Comparison of ENCODE assay signal across 19 cellular contexts in genomic region chr12:99948380-99948779, GRCh38. TPM values are rescaled to one million over a fixed set of nuclear protein-coding genes. Genes with fewer than 3 reads are reported as not detected.
DNase-seq lines count a peak whose midpoint lies in the region; ATAC-seq and TF ChIP-seq lines count a peak whose summit lies in the region.
"Had no signal": no experiment of that assay in that cellular context is flagged by ENCODE, and none has a peak within 500 bp of the region (broad histone marks: within the 10 kb centered on the region; RNA-seq: fewer than 3 reads in every experiment).

No MANE protein-coding gene starts in this region.

- DNase-seq in G401 (ENCODE audit: low spot score) (peak; percentile 55), NCI-H2171 treated with DMSO at 0.1 percent for 48 hours (lab: John Stamatoyannopoulos, UW) (peak; percentile 62), SK-N-DZ (ENCODE audit: low spot score) (peak; percentile 35), DMS153 (lab: John Stamatoyannopoulos, UW) (no peak), transverse colon (no peak)
- DNase-seq: ACHN; Caco-2; CD4-positive, alpha-beta T cell; DMS53; DND-41; EL; GOT3; H7; HFFc6; KBM-7 had no signal

- H3K9me3 ChIP-seq in transverse colon: no peaks in the 10 kb centered on the region
- H3K9me3 ChIP-seq: Caco-2 had no signal

- TF ChIP-seq EP300 in transverse colon (IDR thresholded peaks at IDR 0.05; ENCODE audit: low read depth): no peak

- intact Hi-C loops in transverse colon (cut with DNase I; ENCODE audit: low total_unique reads): no loop called here

- no peak for ATAC-seq in GM18517 (IDR thresholded peaks at IDR 0.05; ENCODE audit: unreplicated experiment)
- ATAC-seq: HCT116 had no signal

- no peaks in the 10 kb centered on the region for H3K4me1 ChIP-seq in transverse colon
- H3K4me1 ChIP-seq: Caco-2 had no signal

- H3K36me3 ChIP-seq in transverse colon: no peaks in the 10 kb centered on the region

- no peaks in the 10 kb centered on the region for H3K27me3 ChIP-seq in transverse colon

- H3K4me3 ChIP-seq in transverse colon: no peak overlapping the region

- in situ Hi-C loops in G401 (cut with HindIII; ENCODE audit: low sequenced_read_pairs): no loop called here
- in situ Hi-C loops in transverse colon (cut with MboI; ENCODE audit: low pct_ligation_motif_present in 1 of 4, low pct_unique_long_range_greater_than_20kb in 1 of 4, low sequenced_read_pairs in 3 of 4): no loop called here

- no peak for TF ChIP-seq CTCF in transverse colon (IDR thresholded peaks at IDR 0.05)

- WGBS in transverse colon (ENCODE audit: low coverage in 1 of 2), 2 donors: 75 to 77% methylated on average over 3 of the region's 3 CpGs

- no peak overlapping the region for H3K27ac ChIP-seq in transverse colon
- H3K27ac ChIP-seq: C4-2B had no signal

- TF ChIP-seq POLR2A in transverse colon (IDR thresholded peaks at IDR 0.05): no peak

RNA-seq across cellular contexts. Expression of gene ANKS1B, which starts 36.4 kb away (rescaled TPM):
- total RNA-seq in G401 (2014; rRNA removed; shearing (Covaris generic)): not detected in 2 replicates
- polyA plus RNA-seq in SK-N-DZ (2014; cell fraction: cytosol; rRNA removed): 5.1 and 8.8 TPM in 2 replicates
- 3.1 and 4.3 TPM in 2 replicates for polyA plus RNA-seq in SK-N-DZ (2014; cell fraction: nucleus; rRNA removed)
- 1 to 10 TPM in 3 of 4 donors, not detected in 1; 1.4 to 6.4 (median 3.5) TPM for total RNA-seq in transverse colon
- polyA plus RNA-seq: IgD-negative memory B cell had no signal

Comparison
In these comparisons a context has a peak if more than half of its experiments do, and no peak if none do; other contexts are left out.
1. DNase-seq: peak in G401 (single experiment), NCI-H2171 treated with DMSO at 0.1 percent for 48 hours (single experiment) and SK-N-DZ (single experiment); none in DMS153 (single experiment) and transverse colon (single experiment).